ENCODE assay signal across 8 cellular contexts in the genomic region with DNA sequence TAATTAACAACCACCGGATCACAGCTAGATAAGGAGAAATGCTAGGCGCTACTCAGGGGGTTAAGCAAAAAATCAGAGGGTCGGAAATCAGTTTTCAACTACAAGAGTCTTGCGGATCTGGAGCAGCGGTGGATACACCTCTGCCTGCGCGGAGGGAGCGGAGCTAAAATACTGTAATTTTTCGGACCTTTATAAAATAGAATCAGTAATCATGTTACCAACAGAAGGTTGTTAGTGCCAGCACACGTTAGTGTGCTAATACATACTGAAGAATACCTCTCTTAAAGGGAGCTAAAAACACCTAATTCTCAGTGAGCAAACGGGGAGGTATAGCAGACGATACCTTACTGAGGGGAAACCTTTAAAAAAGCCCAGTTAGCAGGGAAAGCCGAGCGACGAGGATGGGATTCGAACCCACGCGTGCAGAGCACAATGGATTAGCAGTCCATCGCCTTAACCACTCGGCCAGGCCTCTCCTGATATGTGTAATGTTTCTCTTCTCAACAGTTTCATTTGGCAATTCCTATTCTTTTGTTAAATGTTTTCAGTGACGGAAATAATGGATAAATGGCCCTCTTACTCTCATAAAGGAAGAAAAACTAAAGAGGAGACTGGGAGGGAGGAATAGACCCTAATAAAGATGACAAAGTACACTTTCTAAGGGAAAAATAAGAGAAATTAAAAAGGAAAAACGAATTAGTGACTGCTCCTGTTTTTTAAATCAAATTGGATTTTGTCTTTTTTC.
DNase-seq lines count a peak whose midpoint lies in the region; ATAC-seq, FAIRE-seq and TF ChIP-seq lines count a peak whose summit lies in the region.

No MANE protein-coding gene starts in this region.

- FAIRE-seq in HTR-8/SVneo (lab: Jason Lieb, UNC), result no peak

- DNase-seq in AG09309 (ENCODE audit: low read depth) (no peak), NCI-H2171 (lab: John Stamatoyannopoulos, UW) (peak; percentile 6), activated T-cell treated with anti-CD3 and anti-CD28 coated beads for 1 hour (ENCODE audit: low read depth) (peak; percentile 49), erythroblast (lab: John Stamatoyannopoulos, UW) (peak; percentile 85 to 90), substantia nigra (lab: John Stamatoyannopoulos, UW) (peak in 30 of 49 donors; percentile 6 to 67 (median 32)), HTR-8/SVneo (ENCODE audit: insufficient read length, low spot score) (no peak)

- H3K27ac ChIP-seq in muscle layer of duodenum (ENCODE audit: low read length) (peak overlapping the region; percentile 90), substantia nigra (ENCODE audit: low read depth, low read length, poor library complexity, severe bottlenecking) (peak overlapping the region; percentile 71)

- H3K4me3 ChIP-seq in AG09309 (ENCODE audit: control insufficient read depth, low read depth, low read length), result peak overlapping the region; percentile 32
- peak overlapping the region; percentile 33 to 71 for H3K4me3 ChIP-seq in muscle layer of duodenum (ENCODE audit: low read depth in 1 of 2, low read length in 2 of 2)

- no peaks in the 10 kb centered on the region for H3K4me1 ChIP-seq in muscle layer of duodenum (ENCODE audit: control insufficient read depth in 1 of 2, insufficient read depth in 2 of 2, low read length in 2 of 2)

- H3K9me3 ChIP-seq in muscle layer of duodenum (ENCODE audit: control insufficient read depth in 1 of 2, low read length in 2 of 2), result no peaks in the 10 kb centered on the region

- H3K27me3 ChIP-seq in muscle layer of duodenum (ENCODE audit: low read depth, low read length), result no peaks in the 10 kb centered on the region

- no peak for TF ChIP-seq POLR2A in erythroblast (IDR thresholded peaks at IDR 0.05; ENCODE audit: low read length)

- H3K36me3 ChIP-seq in muscle layer of duodenum (ENCODE audit: control insufficient read depth in 1 of 2, insufficient read depth in 2 of 2, low read length in 2 of 2), result no peaks in the 10 kb centered on the region

- ATAC-seq in GM19452 (IDR thresholded peaks at IDR 0.05; ENCODE audit: unreplicated experiment), result peak; percentile 36

- TF ChIP-seq CTCF in AG09309 (IDR thresholded peaks at IDR 0.05; ENCODE audit: control insufficient read depth, insufficient read depth, low read depth, low read length, missing control alignments), result no peak

Comparison
In these comparisons a context has a peak if more than half of its experiments do, and no peak if none do; other contexts are left out.
1. DNase-seq: peak in NCI-H2171 (single experiment), activated T-cell treated with anti-CD3 and anti-CD28 coated beads for 1 hour (single experiment), erythroblast (2 of 2) and substantia nigra (30 of 49); none in AG09309 (single experiment) and HTR-8/SVneo (single experiment).